17 cellular contexts compared by ENCODE assay signal in the genomic region with DNA sequence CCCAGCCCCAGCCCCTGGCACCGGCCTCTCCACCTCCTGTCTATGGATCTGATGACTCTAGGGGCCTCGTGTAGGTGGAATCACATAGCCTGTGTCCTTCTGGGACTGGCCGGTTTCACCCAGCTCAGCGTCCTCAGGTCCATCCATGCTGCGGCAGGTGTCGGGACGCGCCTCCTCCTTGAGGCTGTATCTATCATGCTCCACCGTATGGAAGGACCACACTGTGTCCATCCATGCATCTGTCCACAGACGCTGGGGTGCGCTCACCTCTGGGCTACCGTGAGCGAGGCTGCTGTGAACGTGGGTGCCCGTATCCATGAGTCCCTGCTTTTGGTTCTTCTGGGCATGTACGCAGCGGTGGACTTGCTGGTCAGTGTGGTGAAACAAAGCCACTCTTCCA.
A peak's percentile ranks its signal among the peaks of the same experiment; 100 is the strongest.
DNase-seq lines count a peak whose midpoint lies in the region; ATAC-seq and TF ChIP-seq lines count a peak whose summit lies in the region.
"Had no signal": no experiment of that assay in that cellular context is flagged by ENCODE, and none has a peak within 500 bp of the region (broad histone marks: within the 10 kb centered on the region; RNA-seq: fewer than 3 reads in every experiment).

No MANE protein-coding gene starts in this region.

- peak overlapping the region; percentile 6 for H3K23ac ChIP-seq in neuronal stem cell (ENCODE audit: low read depth, low read length, poor library complexity)

- no CpG with 5 or more reads among the region's 17 CpGs for WGBS in neuronal stem cell (ENCODE audit: extremely low coverage in 2 of 2, insufficient read length in 2 of 2, insufficient replicate concordance in 1 of 2), 2 donors

- no peaks in the 10 kb centered on the region for H3K27me3 ChIP-seq in CD4-positive, alpha-beta T cell (ENCODE audit: control insufficient read depth, insufficient read depth, low read length)
- H3K27me3 ChIP-seq in neuronal stem cell (ENCODE audit: control insufficient read depth in 3 of 3, insufficient read depth in 3 of 3, low read depth in 1 of 3, low read length in 3 of 3) (no peaks in the 10 kb centered on the region), upper lobe of right lung (no peaks in the 10 kb centered on the region)
- H3K27me3 ChIP-seq: breast epithelium had no signal

- no peak overlapping the region for H2BK15ac ChIP-seq in neuronal stem cell (ENCODE audit: low read length)

- ATAC-seq in CD4-positive, alpha-beta T cell (ENCODE audit: poor library complexity): no peak
- no peak for ATAC-seq in upper lobe of right lung
- ATAC-seq: PC-3 had no signal

- no peak overlapping the region for H3K4me3 Mint-ChIP-seq in activated CD4-positive, alpha-beta memory T cell treated with anti-CD3 and anti-CD28 coated beads, Interleukin-2, amount 10 ng/mL, durations not matched to agents 7 days and 5 days
- no peak overlapping the region for H3K4me3 Mint-ChIP-seq in activated CD4-positive, alpha-beta memory T cell treated with anti-CD3 and anti-CD28 coated beads for 36 hours
- H3K4me3 Mint-ChIP-seq in CD4-positive, alpha-beta T cell: no peak overlapping the region
- no peak overlapping the region for H3K4me3 Mint-ChIP-seq in chondrocyte (ENCODE audit: unreplicated experiment)
- H3K4me3 Mint-ChIP-seq: activated CD4-positive, alpha-beta T cell treated with anti-CD3 and anti-CD28 coated beads, Interleukin-2, amount 10 ng/mL, durations not matched to agents 24 days and 14 days had no signal

- no peak overlapping the region for H2BK120ac ChIP-seq in neuronal stem cell (ENCODE audit: low read depth, low read length)

- peak overlapping the region; percentile 58 for H3K27ac Mint-ChIP-seq in activated CD4-positive, alpha-beta memory T cell treated with anti-CD3 and anti-CD28 coated beads, Interleukin-2, amount 10 ng/mL, durations not matched to agents 7 days and 5 days
- no peak overlapping the region for H3K27ac Mint-ChIP-seq in activated CD4-positive, alpha-beta memory T cell treated with anti-CD3 and anti-CD28 coated beads for 36 hours
- peak overlapping the region; percentile 63 for H3K27ac Mint-ChIP-seq in CD4-positive, alpha-beta T cell
- no peak overlapping the region for H3K27ac Mint-ChIP-seq in chondrocyte (ENCODE audit: unreplicated experiment)
- H3K27ac Mint-ChIP-seq: activated CD4-positive, alpha-beta T cell treated with anti-CD3 and anti-CD28 coated beads, Interleukin-2, amount 10 ng/mL, durations not matched to agents 24 days and 14 days had no signal

- CTCF ChIA-PET in activated CD4-positive, alpha-beta memory T cell treated with anti-CD3 and anti-CD28 coated beads, Interleukin-2, amount 10 ng/mL, durations not matched to agents 7 days and 5 days (lab: Charles Lee): no interaction called here
- CTCF ChIA-PET in activated CD4-positive, alpha-beta memory T cell treated with anti-CD3 and anti-CD28 coated beads for 36 hours (lab: Charles Lee): interaction anchor here (1.0 kb wide), 1 partner anchor 30 kb away, joined by 3 read pairs; no protein-coding TSS in a partner anchor
- CTCF ChIA-PET in CD4-positive, alpha-beta T cell (lab: Charles Lee): no interaction called here

- no peak overlapping the region for H2BK12ac ChIP-seq in neuronal stem cell (ENCODE audit: low read length)

- H3K36me3 ChIP-seq in neuronal stem cell (replicated peaks in 1 of 2; ENCODE audit: control insufficient read depth in 2 of 2, insufficient read depth in 2 of 2, low read length in 2 of 2): peaks cover 0 to 2% of the 10 kb centered on the region in 2 donors
- no peaks in the 10 kb centered on the region for H3K36me3 ChIP-seq in upper lobe of right lung
- H3K36me3 ChIP-seq: breast epithelium had no signal

- H3K14ac ChIP-seq in neuronal stem cell (ENCODE audit: low read length): peak overlapping the region; percentile 17

- peaks cover 4% of the 10 kb centered on the region for H3K36me3 Mint-ChIP-seq in activated CD4-positive, alpha-beta memory T cell treated with anti-CD3 and anti-CD28 coated beads, Interleukin-2, amount 10 ng/mL, durations not matched to agents 7 days and 5 days (ENCODE audit: low read depth)
- peaks cover 2% of the 10 kb centered on the region for H3K36me3 Mint-ChIP-seq in activated CD4-positive, alpha-beta memory T cell treated with anti-CD3 and anti-CD28 coated beads for 36 hours
- peaks cover under 1% of the 10 kb centered on the region for H3K36me3 Mint-ChIP-seq in CD4-positive, alpha-beta T cell (ENCODE audit: low read depth)
- no peaks in the 10 kb centered on the region for H3K36me3 Mint-ChIP-seq in chondrocyte (ENCODE audit: low read depth)

- TF ChIP-seq CTCF in CD4-positive, alpha-beta T cell (IDR thresholded peaks at IDR 0.05): no peak
- TF ChIP-seq CTCF in chondrocyte (IDR thresholded peaks at IDR 0.05) (no peak), upper lobe of right lung (IDR thresholded peaks at IDR 0.05) (no peak)

- intact Hi-C loops in activated CD4-positive, alpha-beta memory T cell treated with anti-CD3 and anti-CD28 coated beads for 36 hours (cut with micrococcal nuclease): no loop called here
- intact Hi-C loops in CD4-positive, alpha-beta T cell (cut with DNase I, micrococcal nuclease): no loop called here
- intact Hi-C loops in upper lobe of right lung (cut with DNase I): no loop called here

- H2BK5ac ChIP-seq in neuronal stem cell (ENCODE audit: low read length): no peak overlapping the region

- peaks cover 17% of the 10 kb centered on the region for H3K4me1 Mint-ChIP-seq in activated CD4-positive, alpha-beta memory T cell treated with anti-CD3 and anti-CD28 coated beads, Interleukin-2, amount 10 ng/mL, durations not matched to agents 7 days and 5 days
- H3K4me1 Mint-ChIP-seq in activated CD4-positive, alpha-beta memory T cell treated with anti-CD3 and anti-CD28 coated beads for 36 hours (ENCODE audit: low read depth): peaks cover 13% of the 10 kb centered on the region
- H3K4me1 Mint-ChIP-seq in CD4-positive, alpha-beta T cell (ENCODE audit: low read depth): peaks cover 17% of the 10 kb centered on the region
- no peaks in the 10 kb centered on the region for H3K4me1 Mint-ChIP-seq in chondrocyte (ENCODE audit: low read depth)

- H3K4me3 ChIP-seq in neuronal stem cell (ENCODE audit: low read length in 2 of 2): no peak overlapping the region
- H3K4me3 ChIP-seq in upper lobe of right lung: no peak overlapping the region
- H3K4me3 ChIP-seq: breast epithelium, smooth muscle cell had no signal

- H3K9me3 Mint-ChIP-seq in activated CD4-positive, alpha-beta memory T cell treated with anti-CD3 and anti-CD28 coated beads, Interleukin-2, amount 10 ng/mL, durations not matched to agents 7 days and 5 days: no peaks in the 10 kb centered on the region
- no peaks in the 10 kb centered on the region for H3K9me3 Mint-ChIP-seq in activated CD4-positive, alpha-beta memory T cell treated with anti-CD3 and anti-CD28 coated beads for 36 hours
- no peaks in the 10 kb centered on the region for H3K9me3 Mint-ChIP-seq in CD4-positive, alpha-beta T cell
- H3K9me3 Mint-ChIP-seq in chondrocyte (ENCODE audit: low read depth): no peaks in the 10 kb centered on the region
- H3K9me3 Mint-ChIP-seq: activated CD4-positive, alpha-beta T cell treated with anti-CD3 and anti-CD28 coated beads, Interleukin-2, amount 10 ng/mL, durations not matched to agents 24 days and 14 days had no signal

- H4K91ac ChIP-seq in neuronal stem cell (ENCODE audit: low read depth, low read length, poor library complexity): no peak overlapping the region

- no peak overlapping the region for H3K9ac ChIP-seq in neuronal stem cell (ENCODE audit: low read depth, low read length, poor library complexity)

- POLR2A ChIA-PET in activated CD4-positive, alpha-beta memory T cell treated with anti-CD3 and anti-CD28 coated beads, Interleukin-2, amount 10 ng/mL, durations not matched to agents 7 days and 5 days (lab: Charles Lee): interaction anchor here (2.1 kb wide), 1 partner anchor 12 kb away, joined by 19 read pairs; no protein-coding TSS in a partner anchor
- POLR2A ChIA-PET in activated CD4-positive, alpha-beta memory T cell treated with anti-CD3 and anti-CD28 coated beads for 36 hours (lab: Charles Lee): no interaction called here
- POLR2A ChIA-PET in CD4-positive, alpha-beta T cell (lab: Charles Lee): interaction anchor here (1.0 to 2.8 kb wide), 3 partner anchors 9 to 24 kb away, joined by 3 to 28 read pairs (median 6); no protein-coding TSS in a partner anchor

- no peak overlapping the region for H3K4me2 ChIP-seq in neuronal stem cell (ENCODE audit: insufficient read depth, low read length, poor library complexity, severe bottlenecking)
- H3K4me2 ChIP-seq: smooth muscle cell had no signal

- H2AFZ ChIP-seq in neuronal stem cell (ENCODE audit: low read length): no peak overlapping the region

- H3K9me3 ChIP-seq in CD4-positive, alpha-beta T cell (ENCODE audit: control insufficient read depth, low read length): no peaks in the 10 kb centered on the region
- H3K9me3 ChIP-seq in neuronal stem cell (replicated peaks in 1 of 2; ENCODE audit: control insufficient read depth in 2 of 2, insufficient read depth in 1 of 2, low read depth in 1 of 2, low read length in 2 of 2) (no peaks in the 10 kb centered on the region), upper lobe of right lung (no peaks in the 10 kb centered on the region)
- H3K9me3 ChIP-seq: breast epithelium had no signal

- no peaks in the 10 kb centered on the region for H3K27me3 Mint-ChIP-seq in activated CD4-positive, alpha-beta memory T cell treated with anti-CD3 and anti-CD28 coated beads, Interleukin-2, amount 10 ng/mL, durations not matched to agents 7 days and 5 days
- H3K27me3 Mint-ChIP-seq in activated CD4-positive, alpha-beta memory T cell treated with anti-CD3 and anti-CD28 coated beads for 36 hours: no peaks in the 10 kb centered on the region
- no peaks in the 10 kb centered on the region for H3K27me3 Mint-ChIP-seq in CD4-positive, alpha-beta T cell
- H3K27me3 Mint-ChIP-seq in chondrocyte (ENCODE audit: low read depth): no peaks in the 10 kb centered on the region
- H3K27me3 Mint-ChIP-seq: activated CD4-positive, alpha-beta T cell treated with anti-CD3 and anti-CD28 coated beads, Interleukin-2, amount 10 ng/mL, durations not matched to agents 24 days and 14 days had no signal

- H3K4ac ChIP-seq in neuronal stem cell (ENCODE audit: low read length): no peak overlapping the region

- H3K79me1 ChIP-seq in neuronal stem cell (ENCODE audit: low read depth, low read length): peaks cover 8% of the 10 kb centered on the region

- H3K4me1 ChIP-seq in neuronal stem cell (ENCODE audit: control insufficient read depth in 2 of 2, insufficient read depth in 1 of 2, low read depth in 1 of 2, low read length in 2 of 2) (peaks cover 0 to 2% of the 10 kb centered on the region in 2 donors), upper lobe of right lung (peaks cover 9% of the 10 kb centered on the region)
- H3K4me1 ChIP-seq: breast epithelium had no signal

- H4K8ac ChIP-seq in neuronal stem cell (ENCODE audit: low read depth, low read length): no peak overlapping the region

- no peak for DNase-seq in activated CD4-positive, alpha-beta memory T cell treated with anti-CD3 and anti-CD28 coated beads, Interleukin-2, amount 10 ng/mL, durations not matched to agents 7 days and 5 days
- no peak for DNase-seq in activated CD4-positive, alpha-beta memory T cell treated with anti-CD3 and anti-CD28 coated beads for 36 hours
- DNase-seq in CD4-positive, alpha-beta T cell: no peak
- DNase-seq in chondrocyte (ENCODE audit: low spot score) (peak; percentile 66), neuronal stem cell (ENCODE audit: low spot score) (no peak), T1000 (lab: John Stamatoyannopoulos, UW) (no peak), NCI-H1930 (lab: John Stamatoyannopoulos, UW) (no peak), upper lobe of right lung (no peak)
- DNase-seq: activated gamma-delta T cell; NCI-H1048; NCI-H187 treated with DMSO at 0.1 percent for 48 hours; PC-3; stimulated activated CD4-positive, alpha-beta T cell treated with anti-CD3 and anti-CD28 coated beads, Interleukin-2, amount 100 ng/mL, for 48 hours; stimulated activated naive CD4-positive, alpha-beta T cell treated with Interleukin-2 at 50 U/mL for 16 hours had no signal

- no peak overlapping the region for H3K18ac ChIP-seq in neuronal stem cell (ENCODE audit: low read length)

- no peak overlapping the region for H3K27ac ChIP-seq in CD4-positive, alpha-beta T cell (ENCODE audit: low read depth, low read length)
- H3K27ac ChIP-seq in neuronal stem cell (replicated peaks; ENCODE audit: low read length) (no peak overlapping the region), upper lobe of right lung (no peak overlapping the region)
- H3K27ac ChIP-seq: breast epithelium had no signal

- H2AK5ac ChIP-seq in neuronal stem cell (ENCODE audit: low read depth, low read length): no peak overlapping the region

Comparison
In these comparisons a context has a peak if more than half of its experiments do, and no peak if none do; other contexts are left out.
1. H3K27ac Mint-ChIP-seq: peak in activated CD4-positive, alpha-beta memory T cell treated with anti-CD3 and anti-CD28 coated beads, Interleukin-2, amount 10 ng/mL, durations not matched to agents 7 days and 5 days (single experiment) and CD4-positive, alpha-beta T cell (single experiment); none in activated CD4-positive, alpha-beta memory T cell treated with anti-CD3 and anti-CD28 coated beads for 36 hours (single experiment) and chondrocyte (single experiment).